Comparison of ENCODE assay signal across 16 cellular contexts in genomic region chr18:76306685-76307292, GRCh38.
DNase-seq lines count a peak whose midpoint lies in the region; ATAC-seq and TF ChIP-seq lines count a peak whose summit lies in the region.
"Had no signal": no experiment of that assay in that cellular context is flagged by ENCODE, and none has a peak within 500 bp of the region (broad histone marks: within the 10 kb centered on the region; RNA-seq: fewer than 3 reads in every experiment).

No MANE protein-coding gene starts in this region.

- intact Hi-C loops in HCT116 (cut with micrococcal nuclease), result no loop called here
- intact Hi-C loops in ovary (cut with DNase I), result no loop called here

- DNase-seq in GM06990 (ENCODE audit: extremely low read depth, insufficient read length), result no peak
- DNase-seq in HCT116 (ENCODE audit: low read depth, low spot score), result peak; percentile 12
- DNase-seq in glutamatergic neuron, result no peak
- DNase-seq in activated naive CD8-positive, alpha-beta T cell treated with anti-CD3 and anti-CD28 coated beads for 36 hours, result no peak
- DNase-seq in NCI-H446 (lab: John Stamatoyannopoulos, UW), result no peak
- DNase-seq in ovary, result no peak
- DNase-seq: activated CD4-positive, alpha-beta memory T cell treated with anti-CD3 and anti-CD28 coated beads for 36 hours; activated effector memory CD4-positive, alpha-beta T cell treated with Interleukin-2 at 50 U/mL for 16 hours; gastrocnemius medialis; islet precursor cell; midbrain; MV-4-11; Peyer's patch had no signal

- H3K27ac Mint-ChIP-seq in glutamatergic neuron (ENCODE audit: unreplicated experiment), result no peak overlapping the region
- H3K27ac Mint-ChIP-seq in activated naive CD8-positive, alpha-beta T cell treated with anti-CD3 and anti-CD28 coated beads for 36 hours, result no peak overlapping the region
- H3K27ac Mint-ChIP-seq: activated CD4-positive, alpha-beta memory T cell treated with anti-CD3 and anti-CD28 coated beads for 36 hours; T-helper 2 cell treated with Interferon-gamma antibody and Interleukin-4, amounts not matched to agents 5 μg/mL and 100 μg/mL, for 36 hours had no signal

- POLR2A ChIA-PET in HCT116 (lab: Charles Lee), result no interaction called here

- no TSS peak for BruUV-seq in HCT116 (replicated peaks; lab: Mats Ljungman, UMichigan)

- H3K4me2 ChIP-seq in HCT116 (ENCODE audit: low read length), result no peak overlapping the region
- no peak overlapping the region for H3K4me2 ChIP-seq in OCI-LY3 (ENCODE audit: low read length)

- ATAC-seq in HCT116 (peak; percentile 79), HG02981 (IDR thresholded peaks at IDR 0.05; ENCODE audit: unreplicated experiment) (no peak)
- ATAC-seq: gastrocnemius medialis had no signal

- H3K4me1 ChIP-seq in HCT116 (ENCODE audit: control insufficient read depth in 1 of 2, insufficient read depth in 2 of 2, low read length in 2 of 2) (no peaks in the 10 kb centered on the region), OCI-LY3 (ENCODE audit: low read length) (no peaks in the 10 kb centered on the region), ovary (ENCODE audit: insufficient read depth) (no peaks in the 10 kb centered on the region)
- H3K4me1 ChIP-seq: gastrocnemius medialis, Peyer's patch had no signal

- no peaks in the 10 kb centered on the region for H3K4me1 Mint-ChIP-seq in glutamatergic neuron (ENCODE audit: low read depth, unreplicated experiment)
- no peaks in the 10 kb centered on the region for H3K4me1 Mint-ChIP-seq in activated naive CD8-positive, alpha-beta T cell treated with anti-CD3 and anti-CD28 coated beads for 36 hours

- H4K20me1 ChIP-seq in HCT116 (ENCODE audit: insufficient read depth), result no peaks in the 10 kb centered on the region
- H4K20me1 ChIP-seq in OCI-LY3 (ENCODE audit: insufficient read depth, low read length), result no peaks in the 10 kb centered on the region

- no peak overlapping the region for H3K4me3 Mint-ChIP-seq in glutamatergic neuron (ENCODE audit: unreplicated experiment)
- H3K4me3 Mint-ChIP-seq in activated naive CD8-positive, alpha-beta T cell treated with anti-CD3 and anti-CD28 coated beads for 36 hours, result no peak overlapping the region
- H3K4me3 Mint-ChIP-seq: activated CD4-positive, alpha-beta memory T cell treated with anti-CD3 and anti-CD28 coated beads for 36 hours; T-helper 2 cell treated with Interferon-gamma antibody and Interleukin-4, amounts not matched to agents 5 μg/mL and 100 μg/mL, for 36 hours had no signal

- TF ChIP-seq EP300 in ovary (IDR thresholded peaks at IDR 0.05), result no peak

- no peak overlapping the region for H3K4me3 ChIP-seq in GM06990 (replicated peaks; ENCODE audit: low read depth, low read length)
- no peak overlapping the region for H3K4me3 ChIP-seq in HCT116 (replicated peaks in 1 of 2; ENCODE audit: low read depth in 1 of 2, low read length in 2 of 2)
- no peak overlapping the region for H3K4me3 ChIP-seq in OCI-LY3 (ENCODE audit: low read length)
- no peak overlapping the region for H3K4me3 ChIP-seq in ovary
- H3K4me3 ChIP-seq: gastrocnemius medialis, Peyer's patch had no signal

- TF ChIP-seq CTCF in GM06990 (IDR thresholded peaks at IDR 0.05; ENCODE audit: insufficient read depth, low read length, poor library complexity, severe bottlenecking), result peak; percentile 37
- peak in 2 of 3 experiments; percentile 57 to 61; a peak in 4 of 6 replicates for TF ChIP-seq CTCF in HCT116 (IDR thresholded peaks at IDR 0.05 in 2 of 3, conservative IDR thresholded peaks at IDR 0.05 in 1 of 3; ENCODE audit: borderline replicate concordance in 1 of 3, insufficient read depth in 1 of 3, low read depth in 2 of 3, low read length in 2 of 3)
- TF ChIP-seq CTCF in OCI-LY3 (IDR thresholded peaks at IDR 0.05; ENCODE audit: low read depth, low read length), result peak; percentile 53
- TF ChIP-seq CTCF in glutamatergic neuron (IDR thresholded peaks at IDR 0.05; ENCODE audit: partially characterized antibody, unreplicated experiment), result peak; percentile 34
- TF ChIP-seq CTCF in ovary (IDR thresholded peaks at IDR 0.05), result no peak

- TF ChIP-seq RAD21 in HCT116 (IDR thresholded peaks at IDR 0.05; ENCODE audit: low read depth), result no peak

- no peaks in the 10 kb centered on the region; the same call in 1 of the 2 replicates for H3K27me3 ChIP-seq in GM06990 (replicated peaks; ENCODE audit: control insufficient read depth, insufficient read depth, low read length)
- H3K27me3 ChIP-seq in HCT116 (ENCODE audit: insufficient read depth, low read length), result peaks cover 8% of the 10 kb centered on the region; the same call in 1 of the 2 replicates
- no peaks in the 10 kb centered on the region for H3K27me3 ChIP-seq in OCI-LY3 (ENCODE audit: low read depth, low read length)
- H3K27me3 ChIP-seq in ovary, result no peaks in the 10 kb centered on the region
- H3K27me3 ChIP-seq: gastrocnemius medialis, Peyer's patch had no signal

- H3K79me2 ChIP-seq in HCT116 (ENCODE audit: insufficient read depth, low read length) (no peaks in the 10 kb centered on the region), OCI-LY3 (ENCODE audit: low read length) (no peaks in the 10 kb centered on the region)

- no peaks in the 10 kb centered on the region for H3K9me3 Mint-ChIP-seq in glutamatergic neuron (ENCODE audit: unreplicated experiment)
- no peaks in the 10 kb centered on the region for H3K9me3 Mint-ChIP-seq in activated naive CD8-positive, alpha-beta T cell treated with anti-CD3 and anti-CD28 coated beads for 36 hours
- H3K9me3 Mint-ChIP-seq: activated CD4-positive, alpha-beta memory T cell treated with anti-CD3 and anti-CD28 coated beads for 36 hours; T-helper 2 cell treated with Interferon-gamma antibody and Interleukin-4, amounts not matched to agents 5 μg/mL and 100 μg/mL, for 36 hours had no signal

- no peak overlapping the region for H3K9ac ChIP-seq in HCT116 (ENCODE audit: low read length)
- H3K9ac ChIP-seq in OCI-LY3 (ENCODE audit: low read length), result no peak overlapping the region

- no peaks in the 10 kb centered on the region for H3K36me3 ChIP-seq in GM06990 (ENCODE audit: control insufficient read depth, insufficient read depth, low read length)
- H3K36me3 ChIP-seq in HCT116 (ENCODE audit: control insufficient read depth in 1 of 2, insufficient read depth in 2 of 2, low read length in 2 of 2), result no peaks in the 10 kb centered on the region
- H3K36me3 ChIP-seq in OCI-LY3 (replicated peaks; ENCODE audit: low read depth, low read length), result no peaks in the 10 kb centered on the region
- no peaks in the 10 kb centered on the region for H3K36me3 ChIP-seq in ovary
- H3K36me3 ChIP-seq: gastrocnemius medialis, Peyer's patch had no signal

- H3K9me2 ChIP-seq in HCT116 (ENCODE audit: insufficient read depth), result no peaks in the 10 kb centered on the region

- no peaks in the 10 kb centered on the region for H3K36me3 Mint-ChIP-seq in glutamatergic neuron (ENCODE audit: unreplicated experiment)
- no peaks in the 10 kb centered on the region for H3K36me3 Mint-ChIP-seq in activated naive CD8-positive, alpha-beta T cell treated with anti-CD3 and anti-CD28 coated beads for 36 hours
- H3K36me3 Mint-ChIP-seq: activated CD4-positive, alpha-beta memory T cell treated with anti-CD3 and anti-CD28 coated beads for 36 hours had no signal

- CTCF ChIA-PET in HCT116 (lab: Charles Lee), result interaction anchor here (1.0 to 1.5 kb wide), 4 partner anchors 9 to 53 kb away, joined by 3 to 6 read pairs (median 4); no protein-coding TSS in a partner anchor

- no peaks in the 10 kb centered on the region for H3K9me3 ChIP-seq in HCT116 (ENCODE audit: control insufficient read depth in 1 of 2, insufficient read depth in 1 of 2, low read depth in 1 of 2, low read length in 2 of 2)
- H3K9me3 ChIP-seq in OCI-LY3 (ENCODE audit: insufficient read depth, low read length), result no peaks in the 10 kb centered on the region
- no peaks in the 10 kb centered on the region for H3K9me3 ChIP-seq in ovary
- H3K9me3 ChIP-seq: gastrocnemius medialis, Peyer's patch had no signal

- TF ChIP-seq POLR2A in HCT116 (IDR thresholded peaks at IDR 0.05; ENCODE audit: borderline replicate concordance, extremely low read depth, insufficient read depth, insufficient read length) (no peak), ovary (IDR thresholded peaks at IDR 0.05) (no peak)

- WGBS in ovary, 3 donors, result 57 to 73% (median 60%) methylated on average over 9 of the region's 9 CpGs

- no peak overlapping the region for H2AFZ ChIP-seq in HCT116 (ENCODE audit: low read depth, low read length, poor library complexity, severe bottlenecking)
- no peak overlapping the region for H2AFZ ChIP-seq in OCI-LY3 (ENCODE audit: low read depth, low read length)

- H3K27ac ChIP-seq in HCT116 (ENCODE audit: low read depth, low read length) (no peak overlapping the region), OCI-LY3 (ENCODE audit: low read length) (no peak overlapping the region), ovary (no peak overlapping the region)
- H3K27ac ChIP-seq: gastrocnemius medialis, Peyer's patch had no signal

- RAD21 ChIA-PET in HCT116 (lab: Charles Lee; ENCODE audit: low non-redundant PET in 1 of 2, low total read pairs in 2 of 2, uncharacterized antibody in 2 of 2, unreplicated experiment in 2 of 2), result no interaction called here

- H3K27me3 Mint-ChIP-seq in glutamatergic neuron (ENCODE audit: unreplicated experiment), result no peaks in the 10 kb centered on the region
- H3K27me3 Mint-ChIP-seq in activated naive CD8-positive, alpha-beta T cell treated with anti-CD3 and anti-CD28 coated beads for 36 hours, result no peaks in the 10 kb centered on the region

TF ChIP-seq in HCT116, 20 proteins besides CTCF, POLR2A, EP300 and RAD21:
- TF ChIP-seq CBX3 (IDR thresholded peaks at IDR 0.05; ENCODE audit: low read depth) (no peak), EGR1 (IDR thresholded peaks at IDR 0.05; ENCODE audit: low read depth) (no peak), EZH2phosphoT487 (IDR thresholded peaks at IDR 0.05; ENCODE audit: borderline replicate concordance) (no peak), POLR2AphosphoS5 (IDR thresholded peaks at IDR 0.05; ENCODE audit: low read depth, low read length) (no peak), FOSL1 (IDR thresholded peaks at IDR 0.05; ENCODE audit: low read depth) (no peak), ELF1 (IDR thresholded peaks at IDR 0.05; ENCODE audit: borderline replicate concordance, low read depth) (no peak), TCF7L2 (IDR thresholded peaks at IDR 0.05; ENCODE audit: borderline replicate concordance, extremely low read depth, insufficient read depth, insufficient read length) (no peak), ZFX (IDR thresholded peaks at IDR 0.05) (no peak), YY1 (IDR thresholded peaks at IDR 0.05; ENCODE audit: extremely low read depth, insufficient replicate concordance, low read depth, low read length) (no peak), MAX (IDR thresholded peaks at IDR 0.05) (no peak), CEBPB (IDR thresholded peaks at IDR 0.05; ENCODE audit: low read depth) (no peak), SRF (IDR thresholded peaks at IDR 0.05; ENCODE audit: low read depth) (no peak), ZNF274 (IDR thresholded peaks at IDR 0.05; ENCODE audit: low read depth, low read length) (no peak), SP1 (IDR thresholded peaks at IDR 0.05; ENCODE audit: low read depth) (no peak)

Comparison
In these comparisons a context has a peak if more than half of its experiments do, and no peak if none do; other contexts are left out.
1. CTCF ChIP-seq: peak in GM06990 (single experiment), HCT116 (2 of 3), OCI-LY3 (single experiment) and glutamatergic neuron (single experiment); none in ovary (0 of 3).